In genomic region chr1:172670791-172671190, GRCh38 we compare ENCODE assay signal across 15 cellular contexts. TPM values are rescaled to one million over a fixed set of nuclear protein-coding genes. Genes with fewer than 3 reads are reported as not detected.
DNase-seq lines count a peak whose midpoint lies in the region; ATAC-seq and TF ChIP-seq lines count a peak whose summit lies in the region.
"Had no signal": no experiment of that assay in that cellular context is flagged by ENCODE, and none has a peak within 500 bp of the region (broad histone marks: within the 10 kb centered on the region; RNA-seq: fewer than 3 reads in every experiment).

No MANE protein-coding gene starts in this region.

- 38 to 46% (median 43%) methylated on average over 4 of the region's 4 CpGs for WGBS in spleen, 5 donors

- H3K9me3 ChIP-seq in spleen: no peaks in the 10 kb centered on the region
- H3K9me3 ChIP-seq: ascending aorta, vagina had no signal

- peak; percentile 22 for DNase-seq in activated T-cell treated with anti-CD3 and anti-CD28 coated beads, Interleukin-2, amount 50 U/mL, for 4 hours
- no peak for DNase-seq in activated T-cell treated with anti-CD3 and anti-CD28 coated beads, Interleukin-2, amount 50 U/mL, for 48 hours
- DNase-seq in activated T-helper 2 cell treated with anti-CD3 and anti-CD28 coated beads, Interferon-gamma antibody, Interleukin-2, Interleukin-4, amounts not matched to agents 10 μg/mL and 5 μg/mL and 100 μg/mL, durations not matched to agents 14 hours and 24 hours and 36 hours (ENCODE audit: low spot score): no peak
- no peak for DNase-seq in spleen
- no peak for DNase-seq in endothelial cell (ENCODE audit: low spot score)
- DNase-seq in NK-92 (lab: John Stamatoyannopoulos, UW; ENCODE audit: unreplicated experiment): no peak
- DNase-seq: naive B cell, NCI-H1092 treated with DMSO at 0.1 percent for 48 hours, NCI-H524 treated with DMSO at 0.1 percent for 48 hours, right cardiac atrium had no signal

- ATAC-seq in activated T-cell treated with anti-CD3 and anti-CD28 coated beads, Interleukin-2, amount 50 U/mL, for 4 hours: peak; percentile 84
- peak; percentile 80 for ATAC-seq in HG03066 (IDR thresholded peaks at IDR 0.05; ENCODE audit: low read depth, unreplicated experiment)
- ATAC-seq in HG03565 (IDR thresholded peaks at IDR 0.05; ENCODE audit: unreplicated experiment): no peak
- ATAC-seq: right cardiac atrium had no signal

- no peak for TF ChIP-seq CTCF in spleen (IDR thresholded peaks at IDR 0.05 in 8 of 11, conservative IDR thresholded peaks at IDR 0.05 in 3 of 11)
- no peak for TF ChIP-seq CTCF in endothelial cell (IDR thresholded peaks at IDR 0.05; ENCODE audit: unreplicated experiment)

- peaks cover 86% of the 10 kb centered on the region for H3K4me1 Mint-ChIP-seq in activated T-cell treated with anti-CD3 and anti-CD28 coated beads, Interleukin-2, amount 50 U/mL, for 4 hours (ENCODE audit: low read depth)
- peaks cover 77% of the 10 kb centered on the region for H3K4me1 Mint-ChIP-seq in activated T-helper 2 cell treated with anti-CD3 and anti-CD28 coated beads, Interferon-gamma antibody, Interleukin-2, Interleukin-4, amounts not matched to agents 10 μg/mL and 5 μg/mL and 100 μg/mL, durations not matched to agents 14 hours and 24 hours and 36 hours (ENCODE audit: low read depth)
- peaks cover 11% of the 10 kb centered on the region for H3K4me1 Mint-ChIP-seq in endothelial cell (ENCODE audit: unreplicated experiment)
- H3K4me1 Mint-ChIP-seq: naive B cell had no signal

- H3K4me1 ChIP-seq in spleen: peaks cover 0 to 54% (median 9%) of the 10 kb centered on the region in 6 donors
- H3K4me1 ChIP-seq: ascending aorta had no signal

- intact Hi-C loops in activated T-helper 2 cell treated with anti-CD3 and anti-CD28 coated beads, Interferon-gamma antibody, Interleukin-2, Interleukin-4, amounts not matched to agents 10 μg/mL and 5 μg/mL and 100 μg/mL, durations not matched to agents 14 hours and 24 hours and 36 hours (cut with micrococcal nuclease): loop anchor here (1.0 to 2.0 kb wide), 5 partner anchors 8 to 48 kb away; no protein-coding TSS in a partner anchor
- intact Hi-C loops in spleen (cut with DNase I; ENCODE audit: low total_unique reads): no loop called here

- no peak overlapping the region for H3K4me3 ChIP-seq in spleen
- H3K4me3 ChIP-seq: ascending aorta, vagina had no signal

- no peaks in the 10 kb centered on the region for H3K27me3 Mint-ChIP-seq in activated T-cell treated with anti-CD3 and anti-CD28 coated beads, Interleukin-2, amount 50 U/mL, for 4 hours (ENCODE audit: low read depth)
- H3K27me3 Mint-ChIP-seq in activated T-helper 2 cell treated with anti-CD3 and anti-CD28 coated beads, Interferon-gamma antibody, Interleukin-2, Interleukin-4, amounts not matched to agents 10 μg/mL and 5 μg/mL and 100 μg/mL, durations not matched to agents 14 hours and 24 hours and 36 hours (ENCODE audit: low read depth): no peaks in the 10 kb centered on the region
- no peaks in the 10 kb centered on the region for H3K27me3 Mint-ChIP-seq in endothelial cell (ENCODE audit: unreplicated experiment)
- H3K27me3 Mint-ChIP-seq: naive B cell had no signal

- H3K27ac ChIP-seq in spleen: peak overlapping the region in 5 of 8 donors; percentile 13 to 73 (median 53)
- H3K27ac ChIP-seq: ascending aorta, vagina had no signal

- H3K36me3 ChIP-seq in spleen: no peaks in the 10 kb centered on the region
- H3K36me3 ChIP-seq: ascending aorta, vagina had no signal

- H3K27me3 ChIP-seq in spleen (replicated peaks in 1 of 7): no peaks in the 10 kb centered on the region
- H3K27me3 ChIP-seq: ascending aorta, vagina had no signal

- no peak for TF ChIP-seq POLR2A in spleen (IDR thresholded peaks at IDR 0.05)

- H3K9me3 Mint-ChIP-seq in activated T-cell treated with anti-CD3 and anti-CD28 coated beads, Interleukin-2, amount 50 U/mL, for 4 hours: no peaks in the 10 kb centered on the region
- H3K9me3 Mint-ChIP-seq in activated T-helper 2 cell treated with anti-CD3 and anti-CD28 coated beads, Interferon-gamma antibody, Interleukin-2, Interleukin-4, amounts not matched to agents 10 μg/mL and 5 μg/mL and 100 μg/mL, durations not matched to agents 14 hours and 24 hours and 36 hours: no peaks in the 10 kb centered on the region
- no peaks in the 10 kb centered on the region for H3K9me3 Mint-ChIP-seq in endothelial cell (ENCODE audit: unreplicated experiment)

- peak overlapping the region; percentile 61 for H3K27ac Mint-ChIP-seq in activated T-helper 2 cell treated with anti-CD3 and anti-CD28 coated beads, Interferon-gamma antibody, Interleukin-2, Interleukin-4, amounts not matched to agents 10 μg/mL and 5 μg/mL and 100 μg/mL, durations not matched to agents 14 hours and 24 hours and 36 hours
- no peak overlapping the region for H3K27ac Mint-ChIP-seq in endothelial cell (ENCODE audit: unreplicated experiment)

- H3K4me3 Mint-ChIP-seq in activated T-cell treated with anti-CD3 and anti-CD28 coated beads, Interleukin-2, amount 50 U/mL, for 4 hours: peak overlapping the region; percentile 19
- H3K4me3 Mint-ChIP-seq in activated T-helper 2 cell treated with anti-CD3 and anti-CD28 coated beads, Interferon-gamma antibody, Interleukin-2, Interleukin-4, amounts not matched to agents 10 μg/mL and 5 μg/mL and 100 μg/mL, durations not matched to agents 14 hours and 24 hours and 36 hours (ENCODE audit: low read depth): no peak overlapping the region
- no peak overlapping the region for H3K4me3 Mint-ChIP-seq in endothelial cell (ENCODE audit: unreplicated experiment)
- H3K4me3 Mint-ChIP-seq: naive B cell had no signal

- peaks cover 31% of the 10 kb centered on the region for H3K36me3 Mint-ChIP-seq in activated T-cell treated with anti-CD3 and anti-CD28 coated beads, Interleukin-2, amount 50 U/mL, for 4 hours (ENCODE audit: insufficient read depth)
- H3K36me3 Mint-ChIP-seq in activated T-helper 2 cell treated with anti-CD3 and anti-CD28 coated beads, Interferon-gamma antibody, Interleukin-2, Interleukin-4, amounts not matched to agents 10 μg/mL and 5 μg/mL and 100 μg/mL, durations not matched to agents 14 hours and 24 hours and 36 hours (ENCODE audit: low read depth): peaks cover 50% of the 10 kb centered on the region
- no peaks in the 10 kb centered on the region for H3K36me3 Mint-ChIP-seq in endothelial cell (ENCODE audit: low read depth, unreplicated experiment)
- H3K36me3 Mint-ChIP-seq: naive B cell had no signal

RNA-seq across cellular contexts. Expression of gene FASLG, which starts 11.9 kb away (rescaled TPM):
- 10 to 100 TPM; 30.3 to 51.8 (median 47.4) TPM for total RNA-seq in activated T-cell treated with anti-CD3 and anti-CD28 coated beads, Interleukin-2, amount 50 U/mL, for 4 hours
- 22.5 and 23.7 TPM in 2 replicates for total RNA-seq in activated T-helper 2 cell treated with anti-CD3 and anti-CD28 coated beads, Interferon-gamma antibody, Interleukin-2, Interleukin-4, amounts not matched to agents 10 μg/mL and 5 μg/mL and 100 μg/mL, durations not matched to agents 14 hours and 24 hours and 36 hours
- total RNA-seq in spleen (1 to 10 TPM; 1.4 to 7.1 (median 3.9) TPM), endothelial cell (ENCODE audit: unreplicated experiment) (not detected)
- 1 to 10 TPM in 1 of 3 donors, under 1 TPM in 2; 0.44 to 1.0 (median 0.50) TPM for polyA plus RNA-seq in spleen
- total RNA-seq: ascending aorta, HT-29, vagina had no signal
